3 cellular contexts compared by ENCODE assay signal in genomic region chr3:81558106-81558505, GRCh38.
A peak's percentile ranks its signal among the peaks of the same experiment; 100 is the strongest.
TF ChIP-seq lines count a peak whose summit lies in the region.

No MANE protein-coding gene starts in this region.

TF ChIP-seq in A549, 52 proteins besides CTCF, POLR2A, EP300 and RAD21:
- TF ChIP-seq RNF2 (IDR thresholded peaks at IDR 0.05; ENCODE audit: borderline replicate concordance, low read depth): no peak
- peak; percentile 83 for TF ChIP-seq MAFK (IDR thresholded peaks at IDR 0.05; ENCODE audit: partially characterized antibody)

TF ChIP-seq in IMR-90, 13 proteins besides CTCF, POLR2A, EP300 and RAD21:
- TF ChIP-seq BHLHE40 (IDR thresholded peaks at IDR 0.05; ENCODE audit: low read depth, low read length): no peak
- peak; percentile 87 for TF ChIP-seq MAFK (IDR thresholded peaks at IDR 0.05; ENCODE audit: low read depth, low read length)

TF ChIP-seq in H1, 55 proteins besides CTCF, POLR2A, EP300 and RAD21:
- TF ChIP-seq HDAC6 (IDR thresholded peaks at IDR 0.05; ENCODE audit: low read depth, low read length): no peak
- no peak for TF ChIP-seq SP1 (IDR thresholded peaks at IDR 0.05; ENCODE audit: low read depth, low read length)
- TF ChIP-seq NRF1 (IDR thresholded peaks at IDR 0.05; ENCODE audit: low read depth, low read length): no peak
- TF ChIP-seq POU5F1 (IDR thresholded peaks at IDR 0.05; ENCODE audit: low read depth, low read length): no peak
- peak; percentile 9; the same call in 1 of the 2 replicates for TF ChIP-seq MAFK (IDR thresholded peaks at IDR 0.05; ENCODE audit: low read depth, low read length)
- no peak for TF ChIP-seq RBBP5 (IDR thresholded peaks at IDR 0.05; ENCODE audit: borderline replicate concordance, low read depth, low read length)
